35 cellular contexts compared by ENCODE assay signal in the genomic region with DNA sequence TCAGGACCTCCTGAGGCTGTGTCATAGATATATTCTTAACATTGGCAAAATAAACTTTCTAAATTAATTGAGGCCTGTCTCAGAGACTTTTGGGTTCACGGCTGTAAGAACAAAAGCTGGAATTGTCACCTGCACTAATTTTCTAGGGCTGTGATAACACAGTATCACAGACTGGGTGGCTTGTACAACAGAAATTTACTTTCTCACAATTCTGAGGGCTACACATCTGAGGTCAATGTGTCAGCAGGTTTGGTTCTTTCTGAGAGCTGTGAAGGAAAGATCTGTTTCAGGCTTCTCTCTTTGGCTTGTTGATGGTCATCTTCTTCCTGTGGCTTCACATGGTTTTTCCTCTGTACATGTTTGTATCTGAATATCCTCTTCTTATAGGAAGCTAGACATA. TPM values are rescaled to one million over a fixed set of nuclear protein-coding genes. Genes with fewer than 3 reads are reported as not detected.
DNase-seq lines count a peak whose midpoint lies in the region; ATAC-seq and TF ChIP-seq lines count a peak whose summit lies in the region.
"Had no signal": no experiment of that assay in that cellular context is flagged by ENCODE, and none has a peak within 500 bp of the region (broad histone marks: within the 10 kb centered on the region; RNA-seq: fewer than 3 reads in every experiment).

No MANE protein-coding gene starts in this region.

- DNase-seq in immature natural killer cell (peak; percentile 28 to 43 (median 31)), natural killer cell (no peak), trophoblast cell (no peak), neural progenitor cell (ENCODE audit: low spot score) (no peak), adrenal gland (no peak)
- DNase-seq in natural killer cell treated with Interleukin-12 subunit alpha and Interleukin-12 subunit beta and Interleukin-15 and Interleukin-18, amount 100 ng/mL, for 72 hours (ENCODE audit: low spot score), result no peak
- DNase-seq in activated CD8-positive, alpha-beta memory T cell treated with anti-CD3 and anti-CD28 coated beads, Interleukin-2, amount 50 U/mL, for 48 hours, result no peak
- DNase-seq: 8988T; ACHN; AML-193; BE2C; C1 segment of cervical spinal cord; Caco-2; Calu3; CD4-positive, alpha-beta memory T cell; CD4-positive, alpha-beta T cell; CD4-positive, CD25-positive, alpha-beta regulatory T cell; CD8-positive, alpha-beta memory T cell; CD8-positive, alpha-beta T cell; COR-L47; DMS 273 treated with DMSO at 0.1 percent for 48 hours; DMS153; DMS53; DMS79; DMS79 treated with DMSO at 0.1 percent for 48 hours; DND-41; EL had no signal

- no peak for TF ChIP-seq POLR2A in adrenal gland (IDR thresholded peaks at IDR 0.05)

- H3K9ac ChIP-seq in trophoblast cell (ENCODE audit: low read length), result no peak overlapping the region
- no peak overlapping the region for H3K9ac ChIP-seq in neural progenitor cell
- H3K9ac ChIP-seq: BLaER1; BLaER1 treated with 17β-estradiol and CSF1 and Interleukin-3, amounts not matched to agents 10 nM and 100 nM had no signal

- intact Hi-C loops in natural killer cell (cut with micrococcal nuclease) (no loop called here), adrenal gland (cut with DNase I) (no loop called here)

- H3K27ac Mint-ChIP-seq in immature natural killer cell (peak overlapping the region in 5 of 6 donors; percentile 16 to 79 (median 39)), natural killer cell (peak overlapping the region; percentile 64 to 74), neural progenitor cell (no peak overlapping the region)
- peak overlapping the region in 1 of 2 donors; percentile 18 for H3K27ac Mint-ChIP-seq in natural killer cell treated with Interleukin-12 subunit alpha and Interleukin-12 subunit beta and Interleukin-15 and Interleukin-18, amount 100 ng/mL, for 72 hours
- H3K27ac Mint-ChIP-seq: B cell; CD14-positive monocyte; CD4-positive, alpha-beta memory T cell; CD4-positive, alpha-beta T cell; CD4-positive, CD25-positive, alpha-beta regulatory T cell; CD8-positive, alpha-beta memory T cell; CD8-positive, alpha-beta T cell had no signal

- no peak overlapping the region for H4K12ac ChIP-seq in trophoblast cell (ENCODE audit: low read depth, low read length)

- H3K27ac ChIP-seq in trophoblast cell (ENCODE audit: low read depth, low read length) (no peak overlapping the region), neural progenitor cell (no peak overlapping the region), adrenal gland (no peak overlapping the region)
- H3K27ac ChIP-seq: 22Rv1; A549; BLaER1; BLaER1 treated with 17β-estradiol and CSF1 and Interleukin-3, amounts not matched to agents 10 nM and 100 nM; C4-2B had no signal

- H3K27me3 Mint-ChIP-seq in immature natural killer cell (ENCODE audit: low read depth in 3 of 3) (peaks cover 0 to 2% (median 0%) of the 10 kb centered on the region in 3 donors), natural killer cell (ENCODE audit: low read depth in 2 of 2) (peaks cover 0 to 6% of the 10 kb centered on the region in 2 donors), neural progenitor cell (ENCODE audit: insufficient read depth, low read depth) (no peaks in the 10 kb centered on the region)
- H3K27me3 Mint-ChIP-seq in natural killer cell treated with Interleukin-12 subunit alpha and Interleukin-12 subunit beta and Interleukin-15 and Interleukin-18, amount 100 ng/mL, for 72 hours, result peaks cover 0 to 15% of the 10 kb centered on the region in 2 donors

- H2AK5ac ChIP-seq in trophoblast cell (ENCODE audit: low read length), result no peak overlapping the region

- peaks cover 19 to 34% of the 10 kb centered on the region in 2 donors for H3K4me1 Mint-ChIP-seq in immature natural killer cell
- peaks cover 19 to 26% of the 10 kb centered on the region in 2 donors for H3K4me1 Mint-ChIP-seq in natural killer cell
- peaks cover 6 to 19% of the 10 kb centered on the region in 2 donors for H3K4me1 Mint-ChIP-seq in natural killer cell treated with Interleukin-12 subunit alpha and Interleukin-12 subunit beta and Interleukin-15 and Interleukin-18, amount 100 ng/mL, for 72 hours (ENCODE audit: low read depth in 2 of 2)
- peaks cover 2% of the 10 kb centered on the region for H3K4me1 Mint-ChIP-seq in neural progenitor cell
- H3K4me1 Mint-ChIP-seq: B cell; CD14-positive monocyte; CD4-positive, alpha-beta memory T cell; CD4-positive, CD25-positive, alpha-beta regulatory T cell; CD8-positive, alpha-beta memory T cell had no signal

- no peak overlapping the region for H3K14ac ChIP-seq in trophoblast cell (ENCODE audit: low read length)

- TF ChIP-seq CTCF in natural killer cell (IDR thresholded peaks at IDR 0.05), result no peak
- TF ChIP-seq CTCF in neural progenitor cell (IDR thresholded peaks at IDR 0.05), result no peak
- no peak for TF ChIP-seq CTCF in adrenal gland (IDR thresholded peaks at IDR 0.05)

- H3K4ac ChIP-seq in trophoblast cell (ENCODE audit: low read depth, low read length), result no peak overlapping the region

- no peak overlapping the region for H2BK120ac ChIP-seq in trophoblast cell (ENCODE audit: insufficient read depth, low read length, poor library complexity)

- no peaks in the 10 kb centered on the region for H3F3A ChIP-seq in neural progenitor cell (ENCODE audit: low read depth)

- H3K23ac ChIP-seq in trophoblast cell (ENCODE audit: low read length), result no peak overlapping the region

- H3K4me3 Mint-ChIP-seq in immature natural killer cell (peak overlapping the region; percentile 10 to 54 (median 29)), natural killer cell (peak overlapping the region; percentile 10), neural progenitor cell (no peak overlapping the region)
- no peak overlapping the region for H3K4me3 Mint-ChIP-seq in natural killer cell treated with Interleukin-12 subunit alpha and Interleukin-12 subunit beta and Interleukin-15 and Interleukin-18, amount 100 ng/mL, for 72 hours
- H3K4me3 Mint-ChIP-seq: B cell; CD14-positive monocyte; CD4-positive, alpha-beta memory T cell; CD4-positive, alpha-beta T cell; CD4-positive, CD25-positive, alpha-beta regulatory T cell; CD8-positive, alpha-beta memory T cell; CD8-positive, alpha-beta T cell had no signal

- no peaks in the 10 kb centered on the region for H3K27me3 ChIP-seq in trophoblast cell (ENCODE audit: insufficient read depth, low read length)
- no peaks in the 10 kb centered on the region for H3K27me3 ChIP-seq in neural progenitor cell
- no peaks in the 10 kb centered on the region for H3K27me3 ChIP-seq in adrenal gland
- H3K27me3 ChIP-seq: BE2C; BLaER1; BLaER1 treated with 17β-estradiol and CSF1 and Interleukin-3, amounts not matched to agents 10 nM and 100 nM had no signal

- H2AFZ ChIP-seq in trophoblast cell (ENCODE audit: insufficient read depth, low read length, poor library complexity) (no peak overlapping the region), neural progenitor cell (replicated peaks) (no peak overlapping the region)

- H2BK5ac ChIP-seq in trophoblast cell (ENCODE audit: low read depth, low read length, poor library complexity), result no peak overlapping the region

- no peaks in the 10 kb centered on the region for H3K9me3 ChIP-seq in trophoblast cell (ENCODE audit: insufficient read depth, low read depth, low read length)
- no peaks in the 10 kb centered on the region for H3K9me3 ChIP-seq in neural progenitor cell (ENCODE audit: low read depth)
- H3K9me3 ChIP-seq in adrenal gland (replicated peaks in 1 of 3), result no peaks in the 10 kb centered on the region
- H3K9me3 ChIP-seq: BE2C, BLaER1, Caco-2 had no signal

- no peak overlapping the region for H3K18ac ChIP-seq in trophoblast cell (ENCODE audit: low read length)

- H3K36me3 Mint-ChIP-seq in immature natural killer cell, result peaks cover 0 to 4% (median 0%) of the 10 kb centered on the region in 3 donors
- no peaks in the 10 kb centered on the region for H3K36me3 Mint-ChIP-seq in natural killer cell
- H3K36me3 Mint-ChIP-seq in natural killer cell treated with Interleukin-12 subunit alpha and Interleukin-12 subunit beta and Interleukin-15 and Interleukin-18, amount 100 ng/mL, for 72 hours, result peaks cover 5% of the 10 kb centered on the region
- no peaks in the 10 kb centered on the region for H3K36me3 Mint-ChIP-seq in neural progenitor cell
- H3K36me3 Mint-ChIP-seq: CD14-positive monocyte; CD4-positive, alpha-beta memory T cell; CD4-positive, CD25-positive, alpha-beta regulatory T cell; CD8-positive, alpha-beta memory T cell; CD8-positive, alpha-beta T cell had no signal

- no peaks in the 10 kb centered on the region for H3K79me1 ChIP-seq in trophoblast cell (ENCODE audit: low read length)

- H4K20me1 ChIP-seq in neural progenitor cell (ENCODE audit: low read depth), result no peaks in the 10 kb centered on the region
- H4K20me1 ChIP-seq: BLaER1; BLaER1 treated with 17β-estradiol and CSF1 and Interleukin-3, amounts not matched to agents 10 nM and 100 nM had no signal

- H3K4me2 ChIP-seq in trophoblast cell (ENCODE audit: low read length), result no peak overlapping the region
- no peak overlapping the region for H3K4me2 ChIP-seq in neural progenitor cell
- H3K4me2 ChIP-seq: A549; BLaER1; BLaER1 treated with 17β-estradiol and CSF1 and Interleukin-3, amounts not matched to agents 10 nM and 100 nM had no signal

- ATAC-seq in natural killer cell, result peak; percentile 69 to 96 (median 76)
- ATAC-seq in natural killer cell treated with Interleukin-12 subunit alpha and Interleukin-12 subunit beta and Interleukin-15 and Interleukin-18, amount 100 ng/mL, for 72 hours, result peak; percentile 72 to 83
- no peak for ATAC-seq in HG02938 (IDR thresholded peaks at IDR 0.05; ENCODE audit: unreplicated experiment)
- ATAC-seq: A549; CD8-positive, alpha-beta T cell had no signal

- WGBS in trophoblast cell (ENCODE audit: extremely low coverage, insufficient coverage, insufficient read length), result no CpG with 5 or more reads among the region's 1 CpG
- WGBS in adrenal gland, 4 donors, result 84 to 98% (median 95%) methylated on average over 1 of the region's 1 CpG

- no peak overlapping the region for H4K91ac ChIP-seq in trophoblast cell (ENCODE audit: low read depth, low read length)

- H3K79me2 ChIP-seq in trophoblast cell (ENCODE audit: control insufficient read depth, insufficient read depth, low read length, poor library complexity) (no peaks in the 10 kb centered on the region), neural progenitor cell (ENCODE audit: low read depth) (no peaks in the 10 kb centered on the region)

- H3K4me1 ChIP-seq in trophoblast cell (ENCODE audit: control insufficient read depth in 1 of 2, insufficient read depth in 2 of 2, low read length in 2 of 2) (no peaks in the 10 kb centered on the region), neural progenitor cell (peaks cover 8% of the 10 kb centered on the region), adrenal gland (replicated peaks in 1 of 2) (no peaks in the 10 kb centered on the region)
- H3K4me1 ChIP-seq: A549; BE2C; BLaER1; BLaER1 treated with 17β-estradiol and CSF1 and Interleukin-3, amounts not matched to agents 10 nM and 100 nM; Caco-2 had no signal

- no peaks in the 10 kb centered on the region for H3K9me3 Mint-ChIP-seq in immature natural killer cell
- no peaks in the 10 kb centered on the region for H3K9me3 Mint-ChIP-seq in natural killer cell
- no peaks in the 10 kb centered on the region for H3K9me3 Mint-ChIP-seq in natural killer cell treated with Interleukin-12 subunit alpha and Interleukin-12 subunit beta and Interleukin-15 and Interleukin-18, amount 100 ng/mL, for 72 hours
- peaks cover 3% of the 10 kb centered on the region for H3K9me3 Mint-ChIP-seq in neural progenitor cell
- H3K9me3 Mint-ChIP-seq: CD4-positive, alpha-beta T cell; CD8-positive, alpha-beta memory T cell; CD8-positive, alpha-beta T cell had no signal

- H4K8ac ChIP-seq in trophoblast cell (ENCODE audit: low read depth, low read length), result no peak overlapping the region

- no peaks in the 10 kb centered on the region for H3K36me3 ChIP-seq in trophoblast cell (ENCODE audit: control insufficient read depth in 1 of 2, insufficient read depth in 2 of 2, low read length in 2 of 2)
- H3K36me3 ChIP-seq in neural progenitor cell, result no peaks in the 10 kb centered on the region
- H3K36me3 ChIP-seq in adrenal gland (replicated peaks in 1 of 2), result no peaks in the 10 kb centered on the region
- H3K36me3 ChIP-seq: BE2C; BLaER1; BLaER1 treated with 17β-estradiol and CSF1 and Interleukin-3, amounts not matched to agents 10 nM and 100 nM had no signal

- H3K4me3 ChIP-seq in trophoblast cell (ENCODE audit: low read depth, low read length), result no peak overlapping the region
- H3K4me3 ChIP-seq in neural progenitor cell, result no peak overlapping the region
- no peak overlapping the region for H3K4me3 ChIP-seq in adrenal gland
- H3K4me3 ChIP-seq: A549; BLaER1; BLaER1 treated with 17β-estradiol and CSF1 and Interleukin-3, amounts not matched to agents 10 nM and 100 nM had no signal

- H2BK12ac ChIP-seq in trophoblast cell (ENCODE audit: low read length), result peak overlapping the region; percentile 49

RNA-seq across cellular contexts. Expression of a gene that starts 29.2 kb away (rescaled TPM):
- polyA plus RNA-seq in immature natural killer cell (10 to 100 TPM in 2 of 3 donors, 1 to 10 TPM in 1; 8.9 to 16.1 (median 14.1) TPM), adrenal gland (10 to 100 TPM; 10.7 to 34.4 (median 34.1) TPM)
- total RNA-seq in natural killer cell (10 to 100 TPM; 94.6 to 98.0 (median 97.0) TPM), neural progenitor cell (ENCODE audit: low replicate concordance) (17.0 and 22.3 TPM in 2 replicates), adrenal gland (10 to 100 TPM; 14.6 to 74.5 (median 27.3) TPM)
- total RNA-seq in natural killer cell treated with Interleukin-12 subunit alpha and Interleukin-12 subunit beta and Interleukin-15 and Interleukin-18, amount 100 ng/mL, for 72 hours, result 10 to 100 TPM; 28.7 to 79.7 TPM
- polyA plus RNA-seq in trophoblast cell (2013), result 50.7 and 52.5 TPM in 2 replicates

Comparison
In these comparisons a context has a peak if more than half of its experiments do, and no peak if none do; other contexts are left out.
1. H3K4me3 Mint-ChIP-seq: peak in immature natural killer cell (5 of 5) and natural killer cell (single experiment); none in natural killer cell treated with Interleukin-12 subunit alpha and Interleukin-12 subunit beta and Interleukin-15 and Interleukin-18, amount 100 ng/mL, for 72 hours (single experiment) and neural progenitor cell (single experiment).
2. DNase-seq: peak in immature natural killer cell (3 of 3); none in natural killer cell (single experiment), natural killer cell treated with Interleukin-12 subunit alpha and Interleukin-12 subunit beta and Interleukin-15 and Interleukin-18, amount 100 ng/mL, for 72 hours (single experiment), trophoblast cell (0 of 2), activated CD8-positive, alpha-beta memory T cell treated with anti-CD3 and anti-CD28 coated beads, Interleukin-2, amount 50 U/mL, for 48 hours (single experiment), neural progenitor cell (single experiment) and adrenal gland (0 of 7).